Comparison of ENCODE assay signal across 1 cellular context in the genomic region with DNA sequence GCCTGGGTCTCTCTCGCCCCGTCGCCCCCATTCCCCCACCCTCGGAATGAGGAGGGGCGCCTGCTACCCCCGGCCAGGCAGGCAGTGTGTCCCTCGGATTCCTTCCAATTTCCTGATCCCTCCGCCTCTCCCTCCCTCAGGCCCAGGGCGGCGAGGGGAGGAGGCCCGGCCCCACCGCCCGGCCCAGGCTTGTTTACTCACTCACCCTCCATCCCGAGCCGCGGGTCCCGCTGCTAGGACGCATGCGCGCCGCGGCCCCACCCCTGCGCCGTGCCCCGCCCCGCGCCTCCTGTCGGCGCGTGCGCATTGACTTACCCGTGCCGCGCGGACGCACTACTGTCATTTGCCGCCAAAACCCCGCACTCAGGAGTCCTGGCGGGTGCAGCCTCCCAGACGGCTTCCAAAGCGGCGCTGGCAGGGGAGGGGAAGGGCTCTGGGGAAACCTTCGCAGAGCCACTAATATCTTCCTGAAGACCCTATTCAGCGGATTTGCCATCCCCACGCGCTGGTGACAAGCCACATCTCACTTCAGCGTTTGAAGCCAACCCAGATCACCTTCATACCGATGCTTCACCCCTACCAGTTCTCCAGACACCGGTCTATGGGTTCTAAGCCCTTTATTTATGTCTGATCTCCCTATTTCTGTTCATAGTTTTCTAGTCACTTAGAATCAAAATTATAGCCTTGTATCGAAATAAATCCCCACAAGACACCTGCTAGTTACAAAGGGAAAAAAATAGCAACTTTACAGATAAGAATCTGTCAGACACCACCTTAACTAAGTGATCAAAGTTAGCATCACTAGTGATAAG.
A peak's percentile ranks its signal among the peaks of the same experiment; 100 is the strongest.
TF ChIP-seq lines count a peak whose summit lies in the region.

EZH1 (minus strand) TSS at position 235 of the 812 bp plus-strand sequence. CDS start 16,099 bp downstream, outside the sequence.

TF ChIP-seq in HepG2, 621 proteins besides CTCF, POLR2A, EP300 and RAD21 (continued from another document and continues in another):
- TF ChIP-seq ZBED4 (CRISPR knock-in tag; IDR thresholded peaks at IDR 0.05; ENCODE audit: borderline replicate concordance) (peak; percentile 36; the same call in 1 of the 2 replicates), NFKB2 (CRISPR knock-in tag; IDR thresholded peaks at IDR 0.05; ENCODE audit: borderline replicate concordance) (peak; percentile 98; the same call in 1 of the 2 replicates), GMEB2 (CRISPR knock-in tag; IDR thresholded peaks at IDR 0.05; ENCODE audit: low read depth) (peak; percentile 70), ZNF317 (CRISPR knock-in tag; IDR thresholded peaks at IDR 0.05) (peak; percentile 37; the same call in 1 of the 2 replicates), ARID2 (CRISPR knock-in tag; IDR thresholded peaks at IDR 0.05; ENCODE audit: borderline replicate concordance) (peak; percentile 96), GTF2F1 (IDR thresholded peaks at IDR 0.05; ENCODE audit: low read length) (no peak), PCBP1 (IDR thresholded peaks at IDR 0.05; ENCODE audit: borderline replicate concordance, low read depth, low read length) (no peak), ZNF160 (CRISPR knock-in tag; IDR thresholded peaks at IDR 0.05) (peak; percentile 82), AHR (CRISPR knock-in tag; IDR thresholded peaks at IDR 0.05) (peak; percentile 95), WIZ (CRISPR knock-in tag; IDR thresholded peaks at IDR 0.05) (0 out of 2 replicates have a peak, but pooled peaks have one; percentile 17), ZNF569 (CRISPR knock-in tag; IDR thresholded peaks at IDR 0.05; ENCODE audit: borderline replicate concordance) (no peak; the same call in 1 of the 2 replicates), XRCC5 (optimal IDR thresholded peaks at IDR 0.05; ENCODE audit: low read length) (no peak), GZF1 (CRISPR knock-in tag; IDR thresholded peaks at IDR 0.05) (no peak; the same call in 1 of the 2 replicates), TCF7 (IDR thresholded peaks at IDR 0.05; ENCODE audit: low read depth) (no peak), TIGD3 (CRISPR knock-in tag; IDR thresholded peaks at IDR 0.05; ENCODE audit: borderline replicate concordance) (no peak), MTA1 (CRISPR knock-in tag; IDR thresholded peaks at IDR 0.05; ENCODE audit: borderline replicate concordance) (peak; percentile 54; the same call in 1 of the 2 replicates)
- TF ChIP-seq, protein P1, sequence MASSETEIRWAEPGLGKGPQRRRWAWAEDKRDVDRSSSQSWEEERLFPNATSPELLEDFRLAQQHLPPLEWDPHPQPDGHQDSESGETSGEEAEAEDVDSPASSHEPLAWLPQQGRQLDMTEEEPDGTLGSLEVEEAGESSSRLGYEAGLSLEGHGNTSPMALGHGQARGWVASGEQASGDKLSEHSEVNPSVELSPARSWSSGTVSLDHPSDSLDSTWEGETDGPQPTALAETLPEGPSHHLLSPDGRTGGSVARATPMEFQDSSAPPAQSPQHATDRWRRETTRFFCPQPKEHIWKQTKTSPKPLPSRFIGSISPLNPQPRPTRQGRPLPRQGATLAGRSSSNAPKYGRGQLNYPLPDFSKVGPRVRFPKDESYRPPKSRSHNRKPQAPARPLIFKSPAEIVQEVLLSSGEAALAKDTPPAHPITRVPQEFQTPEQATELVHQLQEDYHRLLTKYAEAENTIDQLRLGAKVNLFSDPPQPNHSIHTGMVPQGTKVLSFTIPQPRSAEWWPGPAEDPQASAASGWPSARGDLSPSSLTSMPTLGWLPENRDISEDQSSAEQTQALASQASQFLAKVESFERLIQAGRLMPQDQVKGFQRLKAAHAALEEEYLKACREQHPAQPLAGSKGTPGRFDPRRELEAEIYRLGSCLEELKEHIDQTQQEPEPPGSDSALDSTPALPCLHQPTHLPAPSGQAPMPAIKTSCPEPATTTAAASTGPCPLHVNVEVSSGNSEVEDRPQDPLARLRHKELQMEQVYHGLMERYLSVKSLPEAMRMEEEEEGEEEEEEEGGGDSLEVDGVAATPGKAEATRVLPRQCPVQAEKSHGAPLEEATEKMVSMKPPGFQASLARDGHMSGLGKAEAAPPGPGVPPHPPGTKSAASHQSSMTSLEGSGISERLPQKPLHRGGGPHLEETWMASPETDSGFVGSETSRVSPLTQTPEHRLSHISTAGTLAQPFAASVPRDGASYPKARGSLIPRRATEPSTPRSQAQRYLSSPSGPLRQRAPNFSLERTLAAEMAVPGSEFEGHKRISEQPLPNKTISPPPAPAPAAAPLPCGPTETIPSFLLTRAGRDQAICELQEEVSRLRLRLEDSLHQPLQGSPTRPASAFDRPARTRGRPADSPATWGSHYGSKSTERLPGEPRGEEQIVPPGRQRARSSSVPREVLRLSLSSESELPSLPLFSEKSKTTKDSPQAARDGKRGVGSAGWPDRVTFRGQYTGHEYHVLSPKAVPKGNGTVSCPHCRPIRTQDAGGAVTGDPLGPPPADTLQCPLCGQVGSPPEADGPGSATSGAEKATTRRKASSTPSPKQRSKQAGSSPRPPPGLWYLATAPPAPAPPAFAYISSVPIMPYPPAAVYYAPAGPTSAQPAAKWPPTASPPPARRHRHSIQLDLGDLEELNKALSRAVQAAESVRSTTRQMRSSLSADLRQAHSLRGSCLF (CRISPR knock-in tag; IDR thresholded peaks at IDR 0.05; ENCODE audit: borderline replicate concordance) = peak; percentile 46; the same call in 1 of the 2 replicates
- TF ChIP-seq, protein P2, sequence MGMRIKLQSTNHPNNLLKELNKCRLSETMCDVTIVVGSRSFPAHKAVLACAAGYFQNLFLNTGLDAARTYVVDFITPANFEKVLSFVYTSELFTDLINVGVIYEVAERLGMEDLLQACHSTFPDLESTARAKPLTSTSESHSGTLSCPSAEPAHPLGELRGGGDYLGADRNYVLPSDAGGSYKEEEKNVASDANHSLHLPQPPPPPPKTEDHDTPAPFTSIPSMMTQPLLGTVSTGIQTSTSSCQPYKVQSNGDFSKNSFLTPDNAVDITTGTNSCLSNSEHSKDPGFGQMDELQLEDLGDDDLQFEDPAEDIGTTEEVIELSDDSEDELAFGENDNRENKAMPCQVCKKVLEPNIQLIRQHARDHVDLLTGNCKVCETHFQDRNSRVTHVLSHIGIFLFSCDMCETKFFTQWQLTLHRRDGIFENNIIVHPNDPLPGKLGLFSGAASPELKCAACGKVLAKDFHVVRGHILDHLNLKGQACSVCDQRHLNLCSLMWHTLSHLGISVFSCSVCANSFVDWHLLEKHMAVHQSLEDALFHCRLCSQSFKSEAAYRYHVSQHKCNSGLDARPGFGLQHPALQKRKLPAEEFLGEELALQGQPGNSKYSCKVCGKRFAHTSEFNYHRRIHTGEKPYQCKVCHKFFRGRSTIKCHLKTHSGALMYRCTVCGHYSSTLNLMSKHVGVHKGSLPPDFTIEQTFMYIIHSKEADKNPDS (CRISPR knock-in tag; IDR thresholded peaks at IDR 0.05) = no peak; the same call in 1 of the 2 replicates
- TF ChIP-seq, protein P3, sequence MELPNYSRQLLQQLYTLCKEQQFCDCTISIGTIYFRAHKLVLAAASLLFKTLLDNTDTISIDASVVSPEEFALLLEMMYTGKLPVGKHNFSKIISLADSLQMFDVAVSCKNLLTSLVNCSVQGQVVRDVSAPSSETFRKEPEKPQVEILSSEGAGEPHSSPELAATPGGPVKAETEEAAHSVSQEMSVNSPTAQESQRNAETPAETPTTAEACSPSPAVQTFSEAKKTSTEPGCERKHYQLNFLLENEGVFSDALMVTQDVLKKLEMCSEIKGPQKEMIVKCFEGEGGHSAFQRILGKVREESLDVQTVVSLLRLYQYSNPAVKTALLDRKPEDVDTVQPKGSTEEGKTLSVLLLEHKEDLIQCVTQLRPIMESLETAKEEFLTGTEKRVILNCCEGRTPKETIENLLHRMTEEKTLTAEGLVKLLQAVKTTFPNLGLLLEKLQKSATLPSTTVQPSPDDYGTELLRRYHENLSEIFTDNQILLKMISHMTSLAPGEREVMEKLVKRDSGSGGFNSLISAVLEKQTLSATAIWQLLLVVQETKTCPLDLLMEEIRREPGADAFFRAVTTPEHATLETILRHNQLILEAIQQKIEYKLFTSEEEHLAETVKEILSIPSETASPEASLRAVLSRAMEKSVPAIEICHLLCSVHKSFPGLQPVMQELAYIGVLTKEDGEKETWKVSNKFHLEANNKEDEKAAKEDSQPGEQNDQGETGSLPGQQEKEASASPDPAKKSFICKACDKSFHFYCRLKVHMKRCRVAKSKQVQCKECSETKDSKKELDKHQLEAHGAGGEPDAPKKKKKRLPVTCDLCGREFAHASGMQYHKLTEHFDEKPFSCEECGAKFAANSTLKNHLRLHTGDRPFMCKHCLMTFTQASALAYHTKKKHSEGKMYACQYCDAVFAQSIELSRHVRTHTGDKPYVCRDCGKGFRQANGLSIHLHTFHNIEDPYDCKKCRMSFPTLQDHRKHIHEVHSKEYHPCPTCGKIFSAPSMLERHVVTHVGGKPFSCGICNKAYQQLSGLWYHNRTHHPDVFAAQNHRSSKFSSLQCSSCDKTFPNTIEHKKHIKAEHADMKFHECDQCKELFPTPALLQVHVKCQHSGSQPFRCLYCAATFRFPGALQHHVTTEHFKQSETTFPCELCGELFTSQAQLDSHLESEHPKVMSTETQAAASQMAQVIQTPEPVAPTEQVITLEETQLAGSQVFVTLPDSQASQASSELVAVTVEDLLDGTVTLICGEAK (IDR thresholded peaks at IDR 0.05) = no peak
- TF ChIP-seq, protein P3 (CRISPR knock-in tag; IDR thresholded peaks at IDR 0.05) = peak; percentile 89
